In genomic region chr7:103037476-103037822, GRCh38 we compare ENCODE assay signal across 17 cellular contexts. TPM values are rescaled to one million over a fixed set of nuclear protein-coding genes. Genes with fewer than 3 reads are reported as not detected.
A peak's percentile ranks its signal among the peaks of the same experiment; 100 is the strongest.
DNase-seq lines count a peak whose midpoint lies in the region; FAIRE-seq and TF ChIP-seq lines count a peak whose summit lies in the region.
"Had no signal": no experiment of that assay in that cellular context is flagged by ENCODE, and none has a peak within 500 bp of the region (broad histone marks: within the 10 kb centered on the region; RNA-seq: fewer than 3 reads in every experiment).

No MANE protein-coding gene starts in this region.

- H3K9me3 ChIP-seq in PC-9 (ENCODE audit: insufficient read depth, low read depth) (no peaks in the 10 kb centered on the region), endothelial cell of umbilical vein (replicated peaks; ENCODE audit: control insufficient read depth, insufficient read depth, low read length) (no peaks in the 10 kb centered on the region)

- TF ChIP-seq CTCF in PC-9 (conservative IDR thresholded peaks at IDR 0.05) (no peak), endothelial cell of umbilical vein (IDR thresholded peaks at IDR 0.05; ENCODE audit: extremely low read depth in 1 of 2, insufficient read depth in 1 of 2, low read depth in 1 of 2, low read length in 2 of 2) (no peak)

- no peaks in the 10 kb centered on the region for H3K9me2 ChIP-seq in PC-9 (ENCODE audit: insufficient read depth)

- H3K9me1 ChIP-seq in endothelial cell of umbilical vein (replicated peaks; ENCODE audit: control insufficient read depth, extremely low read depth, insufficient read depth, low read length): no peaks in the 10 kb centered on the region

- H3K4me2 ChIP-seq in PC-9: peak overlapping the region; percentile 67; the same call in 1 of the 2 replicates
- no peak overlapping the region for H3K4me2 ChIP-seq in endothelial cell of umbilical vein (ENCODE audit: insufficient read depth, low read length)
- H3K4me2 ChIP-seq: BLaER1 treated with 17β-estradiol and CSF1 and Interleukin-3, amounts not matched to agents 10 nM and 100 nM had no signal

- H3F3A ChIP-seq in PC-9 (ENCODE audit: insufficient read depth, low read depth): no peaks in the 10 kb centered on the region

- dilution Hi-C loops in endothelial cell of umbilical vein (cut with MboI; ENCODE audit: extremely low pct_ligation_motif_present, low sequenced_read_pairs): no loop called here

- POLR2A ChIA-PET in PC-9 (lab: Charles Lee; ENCODE audit: unreplicated experiment) (interaction anchor here (0.6 kb wide), 2 partner anchors 45 to 65 kb away, joined by 3 to 7 read pairs; no protein-coding TSS in a partner anchor), endothelial cell of umbilical vein (lab: Charles Lee) (no interaction called here)

- H3K4me1 ChIP-seq in PC-9 (replicated peaks; ENCODE audit: insufficient read depth) (peaks cover 17% of the 10 kb centered on the region), endothelial cell of umbilical vein (ENCODE audit: control insufficient read depth, extremely low read depth, insufficient read depth, low read length) (no peaks in the 10 kb centered on the region)
- H3K4me1 ChIP-seq: BLaER1 treated with 17β-estradiol and CSF1 and Interleukin-3, amounts not matched to agents 10 nM and 100 nM had no signal

- H3K79me2 ChIP-seq in PC-9 (ENCODE audit: low read depth): no peaks in the 10 kb centered on the region
- no peaks in the 10 kb centered on the region for H3K79me2 ChIP-seq in endothelial cell of umbilical vein (ENCODE audit: control insufficient read depth, insufficient read depth, low read length)

- no peak for TF ChIP-seq POLR2A in endothelial cell of umbilical vein (IDR thresholded peaks at IDR 0.05; ENCODE audit: low read depth, low read length)

- H2AFZ ChIP-seq in PC-9 (peak overlapping the region; percentile 76; the same call in 1 of the 2 replicates), endothelial cell of umbilical vein (ENCODE audit: low read depth, low read length) (no peak overlapping the region)
- H2AFZ ChIP-seq: GM23248 had no signal

- no TSS peak for BruUV-seq in PC-9 (replicated peaks; lab: Mats Ljungman, UMichigan)
- no TSS peak for BruUV-seq in endothelial cell of umbilical vein (replicated peaks; lab: Mats Ljungman, UMichigan)

- intact Hi-C loops in PC-9 (cut with micrococcal nuclease; ENCODE audit: unreplicated experiment): loop anchor here (5.0 kb wide), 2 partner anchors 45 to 65 kb away; no protein-coding TSS in a partner anchor
- intact Hi-C loops in endothelial cell of umbilical vein (cut with micrococcal nuclease): no loop called here

- peak; percentile 38 for FAIRE-seq in endothelial cell of umbilical vein (lab: Jason Lieb, UNC)
- FAIRE-seq: G401.6, GM12891, H54 had no signal

- H4K20me1 ChIP-seq in PC-9 (ENCODE audit: insufficient read depth) (no peaks in the 10 kb centered on the region), endothelial cell of umbilical vein (replicated peaks; ENCODE audit: control insufficient read depth, extremely low read depth, insufficient read depth, low read length) (no peaks in the 10 kb centered on the region)
- H4K20me1 ChIP-seq: BLaER1 treated with 17β-estradiol and CSF1 and Interleukin-3, amounts not matched to agents 10 nM and 100 nM had no signal

- no peak overlapping the region for H3K9ac ChIP-seq in endothelial cell of umbilical vein (replicated peaks; ENCODE audit: extremely low read depth, insufficient read depth, low read length)
- H3K9ac ChIP-seq: BLaER1 treated with 17β-estradiol and CSF1 and Interleukin-3, amounts not matched to agents 10 nM and 100 nM; GM23248 had no signal

- in situ Hi-C loops in G401 (cut with HindIII; ENCODE audit: low sequenced_read_pairs): no loop called here

- H3K36me3 ChIP-seq in PC-9 (ENCODE audit: low read depth): no peaks in the 10 kb centered on the region
- no peaks in the 10 kb centered on the region for H3K36me3 ChIP-seq in endothelial cell of umbilical vein (ENCODE audit: control insufficient read depth in 2 of 2, extremely low read depth in 1 of 2, insufficient read depth in 2 of 2, low read length in 2 of 2)
- H3K36me3 ChIP-seq: BLaER1 treated with 17β-estradiol and CSF1 and Interleukin-3, amounts not matched to agents 10 nM and 100 nM had no signal

- H3K27me3 ChIP-seq in PC-9 (ENCODE audit: insufficient read depth, low read depth) (no peaks in the 10 kb centered on the region), endothelial cell of umbilical vein (ENCODE audit: control insufficient read depth in 2 of 2, insufficient read depth in 2 of 2, low read length in 2 of 2) (no peaks in the 10 kb centered on the region)
- H3K27me3 ChIP-seq: BLaER1 treated with 17β-estradiol and CSF1 and Interleukin-3, amounts not matched to agents 10 nM and 100 nM had no signal

- H3K4me3 ChIP-seq in PC-9 (peak overlapping the region; percentile 46; the same call in 1 of the 2 replicates), endothelial cell of umbilical vein (replicated peaks in 1 of 3; ENCODE audit: insufficient read depth in 1 of 3, low read depth in 1 of 3, low read length in 3 of 3) (no peak overlapping the region)
- H3K4me3 ChIP-seq: BLaER1 treated with 17β-estradiol and CSF1 and Interleukin-3, amounts not matched to agents 10 nM and 100 nM; GM23248 had no signal

- H3K27ac ChIP-seq in PC-9: peak overlapping the region; percentile 61
- no peak overlapping the region for H3K27ac ChIP-seq in endothelial cell of umbilical vein (ENCODE audit: insufficient read depth, low read depth, low read length)
- H3K27ac ChIP-seq: BLaER1 treated with 17β-estradiol and CSF1 and Interleukin-3, amounts not matched to agents 10 nM and 100 nM; GM23248; HL-60 had no signal

- DNase-seq in G401 (ENCODE audit: low spot score) (peak; percentile 8), PC-9 (no peak), endothelial cell of umbilical vein (ENCODE audit: low read depth, low spot score) (no peak), T1000 (lab: John Stamatoyannopoulos, UW) (no peak), NCI-H1092 treated with DMSO at 0.1 percent for 48 hours (lab: John Stamatoyannopoulos, UW) (no peak)
- no peak for DNase-seq in activated CD4-positive, alpha-beta T cell treated with anti-CD3 and anti-CD28 coated beads, Interleukin-2, amount 50 U/mL, for 4 hours
- DNase-seq: CD8-positive, alpha-beta T cell; DMS 273 treated with DMSO at 0.1 percent for 48 hours; DND-41; EL; GM23248; HFFc6 had no signal

- CTCF ChIA-PET in PC-9 (lab: Charles Lee): interaction anchor here (0.6 to 0.7 kb wide), 2 partner anchors 23 to 24 kb away, joined by 6 to 8 read pairs; no protein-coding TSS in a partner anchor
- CTCF ChIA-PET in endothelial cell of umbilical vein (lab: Charles Lee): interaction anchor here (1.1 to 2.0 kb wide), 2 partner anchors 12 to 25 kb away, joined by 3 to 7 read pairs; no protein-coding TSS in a partner anchor

TF ChIP-seq in endothelial cell of umbilical vein, 7 proteins besides CTCF, POLR2A, EP300 and RAD21:
- TF ChIP-seq, protein P1, sequence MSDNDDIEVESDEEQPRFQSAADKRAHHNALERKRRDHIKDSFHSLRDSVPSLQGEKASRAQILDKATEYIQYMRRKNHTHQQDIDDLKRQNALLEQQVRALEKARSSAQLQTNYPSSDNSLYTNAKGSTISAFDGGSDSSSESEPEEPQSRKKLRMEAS (IDR thresholded peaks at IDR 0.05; ENCODE audit: insufficient read depth, insufficient read length): no peak
- no peak for TF ChIP-seq JUN (IDR thresholded peaks at IDR 0.05; ENCODE audit: borderline replicate concordance, insufficient read depth, insufficient read length, low read depth)
- no peak for TF ChIP-seq FOS (IDR thresholded peaks at IDR 0.05; ENCODE audit: borderline replicate concordance, insufficient read depth, low read length)
- TF ChIP-seq MYC (IDR thresholded peaks at IDR 0.05; ENCODE audit: low read depth, low read length): no peak
- no peak for TF ChIP-seq POLR2AphosphoS5 (IDR thresholded peaks at IDR 0.05; ENCODE audit: insufficient read depth, low read depth, low read length)
- TF ChIP-seq GATA2 (IDR thresholded peaks at IDR 0.05; ENCODE audit: insufficient read depth, insufficient read length, low read depth, low read length): no peak
- TF ChIP-seq EZH2 (IDR thresholded peaks at IDR 0.05; ENCODE audit: borderline replicate concordance, low read depth, low read length, severe bottlenecking): no peak

RNA-seq across cellular contexts. Expression of gene FBXL13, which starts 37.1 kb away (rescaled TPM):
- 1.7 and 4.7 TPM in 2 replicates for total RNA-seq in G401 (2014; rRNA removed; shearing (Covaris generic))
- total RNA-seq in PC-9 (2021) (10.4 and 19.4 TPM in 2 replicates), endothelial cell of umbilical vein (4.6 and 5.2 TPM in 2 replicates)
- 3.9 and 4.0 TPM in 2 replicates for polyA plus RNA-seq in endothelial cell of umbilical vein
- polyA plus RNA-seq in endothelial cell of umbilical vein (2011; cell fraction: cytosol; rRNA removed): 3.8 and 4.2 TPM in 2 replicates
- polyA plus RNA-seq in endothelial cell of umbilical vein (2011; cell fraction: nucleus; rRNA removed): 7.8 and 8.3 TPM in 2 replicates
- 7.1 and 17.6 TPM in 2 replicates for polyA plus RNA-seq in endothelial cell of umbilical vein (2012)
- polyA minus RNA-seq in endothelial cell of umbilical vein: 13.0 and 20.7 TPM in 2 replicates
- polyA minus RNA-seq in endothelial cell of umbilical vein (2011; cell fraction: cytosol; rRNA and poly(A)+ RNA removed): not detected
- 35.0 and 49.6 TPM in 2 replicates for polyA minus RNA-seq in endothelial cell of umbilical vein (2011; cell fraction: nucleus; rRNA and poly(A)+ RNA removed)

RNA-seq across cellular contexts. Expression of gene ARMC10, which starts 37.5 kb away (rescaled TPM):
- 58.0 and 58.4 TPM in 2 replicates for total RNA-seq in G401 (2014; rRNA removed; shearing (Covaris generic))
- total RNA-seq in PC-9 (2021): 53.3 and 66.0 TPM in 2 replicates
- 29.8 and 39.2 TPM in 2 replicates for total RNA-seq in endothelial cell of umbilical vein
- 14.1 and 16.6 TPM in 2 replicates for polyA plus RNA-seq in endothelial cell of umbilical vein
- 23.3 and 24.2 TPM in 2 replicates for polyA plus RNA-seq in endothelial cell of umbilical vein (2011; cell fraction: cytosol; rRNA removed)
- 13.3 and 17.1 TPM in 2 replicates for polyA plus RNA-seq in endothelial cell of umbilical vein (2011; cell fraction: nucleus; rRNA removed)
- 33.1 and 41.9 TPM in 2 replicates for polyA plus RNA-seq in endothelial cell of umbilical vein (2012)
- polyA minus RNA-seq in endothelial cell of umbilical vein: 10.9 and 18.5 TPM in 2 replicates
- polyA minus RNA-seq in endothelial cell of umbilical vein (2011; cell fraction: cytosol; rRNA and poly(A)+ RNA removed): 42.4 TPM
- 10.7 and 15.9 TPM in 2 replicates for polyA minus RNA-seq in endothelial cell of umbilical vein (2011; cell fraction: nucleus; rRNA and poly(A)+ RNA removed)
